ENCODE assay signal across 1 cellular context in genomic region chr2:4653989-4654388, GRCh38.
TF ChIP-seq lines count a peak whose summit lies in the region.

No MANE protein-coding gene starts in this region.

TF ChIP-seq in SK-N-SH, 30 proteins besides CTCF, POLR2A, EP300 and RAD21 (continued from another document):
- TF ChIP-seq RXRA (IDR thresholded peaks at IDR 0.05; ENCODE audit: borderline replicate concordance, low read depth) (no peak), POLR2AphosphoS5 (IDR thresholded peaks at IDR 0.05; ENCODE audit: low read depth, low read length) (no peak), ELF1 (IDR thresholded peaks at IDR 0.05) (no peak), TCF12 (IDR thresholded peaks at IDR 0.05) (no peak), NRF1 (IDR thresholded peaks at IDR 0.05; ENCODE audit: low read depth, low read length) (no peak), USF2 (IDR thresholded peaks at IDR 0.05; ENCODE audit: borderline replicate concordance, low read depth, low read length) (no peak), ZBTB33 (IDR thresholded peaks at IDR 0.05; ENCODE audit: borderline replicate concordance, low read depth) (no peak), SIN3A (IDR thresholded peaks at IDR 0.05; ENCODE audit: borderline replicate concordance, low read depth, low read length) (no peak), CHD2 (IDR thresholded peaks at IDR 0.05; ENCODE audit: low read length, partially characterized antibody) (no peak)
